22 cellular contexts compared by ENCODE assay signal in the genomic region with DNA sequence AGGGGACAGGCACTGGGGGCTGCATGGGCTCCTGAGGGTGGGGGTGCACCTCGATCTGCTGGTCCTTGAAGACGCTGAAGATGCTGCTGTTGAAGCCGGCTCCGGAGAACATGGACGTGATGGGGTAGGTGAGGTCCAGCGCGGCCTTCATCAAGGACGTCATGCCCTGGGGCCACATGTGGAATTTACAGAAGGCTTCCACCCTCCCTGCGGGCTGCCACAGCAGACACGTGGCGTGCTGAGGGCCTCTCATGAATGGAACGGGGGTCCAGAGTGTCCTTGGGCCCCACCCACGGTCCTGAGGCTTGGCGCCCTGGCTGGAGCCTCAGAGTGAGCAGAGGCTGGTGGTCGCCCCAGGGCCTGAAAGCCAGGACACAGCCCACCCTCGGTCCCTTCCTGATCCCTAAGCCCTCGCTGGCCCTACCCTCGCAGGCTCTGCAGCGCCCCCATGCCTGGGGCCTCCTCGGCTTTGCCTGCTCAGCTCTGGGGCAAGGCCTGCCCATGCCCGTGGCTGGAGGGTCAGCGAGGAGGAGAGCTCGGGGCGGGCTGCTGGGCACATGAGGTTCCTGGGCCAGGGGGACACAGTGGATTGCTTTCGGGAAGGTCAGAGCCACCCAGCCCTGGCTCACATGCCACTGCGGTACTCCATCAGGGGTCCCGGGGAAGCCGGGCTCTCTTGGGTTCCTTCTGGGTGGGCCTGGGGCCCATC. TPM values are rescaled to one million over a fixed set of nuclear protein-coding genes. Genes with fewer than 3 reads are reported as not detected.
DNase-seq lines count a peak whose midpoint lies in the region; ATAC-seq, FAIRE-seq and TF ChIP-seq lines count a peak whose summit lies in the region.
"Had no signal": no experiment of that assay in that cellular context is flagged by ENCODE, and none has a peak within 500 bp of the region (broad histone marks: within the 10 kb centered on the region; RNA-seq: fewer than 3 reads in every experiment).

No MANE protein-coding gene starts in this region.

- H4K20me1 ChIP-seq in PC-3 (ENCODE audit: low read length) (no peaks in the 10 kb centered on the region), GM23248 (ENCODE audit: insufficient read depth) (no peaks in the 10 kb centered on the region)

- H3K9me2 ChIP-seq in PC-3 (replicated peaks; ENCODE audit: low read length) (no peaks in the 10 kb centered on the region), GM23248 (ENCODE audit: insufficient read depth) (no peaks in the 10 kb centered on the region)

- WGBS in ovary, 3 donors: 90 to 91% (median 91%) methylated on average over 28 of the region's 28 CpGs
- 92 to 95% (median 94%) methylated on average over 26 to 28 of the region's 28 CpGs for WGBS in small intestine, 3 donors
- 87 to 88% methylated on average over 21 to 28 of the region's 28 CpGs for WGBS in GM23248 (ENCODE audit: low coverage in 1 of 2, low lambda C conversion rate in 2 of 2, missing lambda C conversion rate in 2 of 2), 2 experiments

- H3F3A ChIP-seq in PC-3 (ENCODE audit: low read length, unreplicated experiment): no peaks in the 10 kb centered on the region
- H3F3A ChIP-seq in GM23248 (ENCODE audit: insufficient read depth): peaks cover 6% of the 10 kb centered on the region; the same call in 1 of the 2 replicates

- CTCF ChIA-PET in PC-3 (lab: Charles Lee): no interaction called here

- H3K36me3 ChIP-seq in ovary (no peaks in the 10 kb centered on the region), small intestine (ENCODE audit: control insufficient read depth in 2 of 2, insufficient read depth in 2 of 2, low read length in 2 of 2) (no peaks in the 10 kb centered on the region), PC-3 (ENCODE audit: low read depth, low read length) (no peaks in the 10 kb centered on the region), GM23248 (ENCODE audit: low read depth) (no peaks in the 10 kb centered on the region)
- H3K36me3 ChIP-seq: BE2C, HAP-1 had no signal

- H3K4me1 ChIP-seq in ovary (ENCODE audit: insufficient read depth): peaks cover 2% of the 10 kb centered on the region
- H3K4me1 ChIP-seq in small intestine (ENCODE audit: control insufficient read depth in 2 of 2, insufficient read depth in 1 of 2, low read depth in 1 of 2, low read length in 1 of 2): peaks cover 2 to 3% of the 10 kb centered on the region in 2 donors
- H3K4me1 ChIP-seq in PC-3 (ENCODE audit: insufficient read depth, low read length): peaks cover 2% of the 10 kb centered on the region; the same call in 1 of the 2 replicates
- no peaks in the 10 kb centered on the region for H3K4me1 ChIP-seq in GM23248 (ENCODE audit: insufficient read depth)

- H3K79me2 ChIP-seq in PC-3 (ENCODE audit: low read length) (no peaks in the 10 kb centered on the region), GM23248 (ENCODE audit: insufficient read depth) (no peaks in the 10 kb centered on the region)

- in situ Hi-C loops in GM23248 (cut with MboI): no loop called here

- H3K9ac ChIP-seq in PC-3 (ENCODE audit: low read length): no peak overlapping the region
- H3K9ac ChIP-seq in GM23248: no peak overlapping the region

- no peak overlapping the region for H3K4me2 ChIP-seq in PC-3 (ENCODE audit: low read length)
- no peak overlapping the region for H3K4me2 ChIP-seq in GM23248 (ENCODE audit: unreplicated experiment)
- H3K4me2 ChIP-seq: PC-9 had no signal

- H3K27ac ChIP-seq in ovary: no peak overlapping the region
- H3K27ac ChIP-seq in small intestine (ENCODE audit: low read depth in 1 of 2, low read length in 1 of 2): no peak overlapping the region
- H3K27ac ChIP-seq in PC-3 (ENCODE audit: low read length): no peak overlapping the region
- no peak overlapping the region for H3K27ac ChIP-seq in GM23248
- H3K27ac ChIP-seq: 22Rv1, PC-9 had no signal

- no peak for ATAC-seq in PC-3

- peak; percentile 17 for DNase-seq in activated T-cell treated with anti-CD3 and anti-CD28 coated beads, Interleukin-2, amount 50 U/mL, for 1 hour
- DNase-seq in activated T-cell treated with anti-CD3 and anti-CD28 coated beads, Interleukin-2, amount 50 U/mL, for 48 hours: no peak
- DNase-seq in 8988T (peak; percentile 7), islet precursor cell (peak; percentile 48), ovary (peak in 3 of 5 donors; percentile 16 to 34 (median 24)), small intestine (no peak), PC-3 (no peak), GM23248 (no peak)
- DNase-seq: BE2C; Calu3; CD4-positive, alpha-beta memory T cell; DMS79; IMR-90; Kasumi-1; MM.1S; NCI-H1092 treated with DMSO at 0.1 percent for 48 hours; NCI-H2081 treated with DMSO at 0.1 percent for 48 hours; NCI-H510A; NCI-H774; PC-9 had no signal

- BruUV-seq in PC-3 (replicated peaks; lab: Mats Ljungman, UMichigan): no TSS peak

- no peak overlapping the region for H3K4me3 ChIP-seq in ovary
- no peak overlapping the region for H3K4me3 ChIP-seq in small intestine (ENCODE audit: low read depth in 1 of 2, low read length in 2 of 2)
- no peak overlapping the region for H3K4me3 ChIP-seq in PC-3 (ENCODE audit: low read length)
- no peak overlapping the region for H3K4me3 ChIP-seq in GM23248
- H3K4me3 ChIP-seq: HAP-1, PC-9 had no signal

- no peak for TF ChIP-seq POLR2A in ovary (IDR thresholded peaks at IDR 0.05)

- intact Hi-C loops in ovary (cut with DNase I) (no loop called here), PC-3 (cut with micrococcal nuclease) (no loop called here)

- H2AFZ ChIP-seq in PC-3 (ENCODE audit: low read length): no peak overlapping the region
- H2AFZ ChIP-seq in GM23248: no peak overlapping the region
- H2AFZ ChIP-seq: PC-9 had no signal

- POLR2A ChIA-PET in PC-3 (lab: Charles Lee; ENCODE audit: unreplicated experiment): no interaction called here

- FAIRE-seq in small intestine (lab: Jason Lieb, UNC): no peak

- TF ChIP-seq CTCF in ovary (IDR thresholded peaks at IDR 0.05): no peak
- no peak for TF ChIP-seq CTCF in PC-3 (conservative IDR thresholded peaks at IDR 0.05; ENCODE audit: low read depth, low read length)

- H3K27me3 ChIP-seq in ovary: no peaks in the 10 kb centered on the region
- no peaks in the 10 kb centered on the region for H3K27me3 ChIP-seq in small intestine (ENCODE audit: control insufficient read depth in 2 of 2, insufficient read depth in 2 of 2, low read length in 2 of 2)
- no peaks in the 10 kb centered on the region for H3K27me3 ChIP-seq in PC-3 (ENCODE audit: low read length)
- no peaks in the 10 kb centered on the region for H3K27me3 ChIP-seq in GM23248 (replicated peaks; ENCODE audit: insufficient read depth)
- H3K27me3 ChIP-seq: BE2C had no signal

- no peak for TF ChIP-seq EP300 in ovary (IDR thresholded peaks at IDR 0.05)

- no peaks in the 10 kb centered on the region for H3K9me3 ChIP-seq in ovary
- no peaks in the 10 kb centered on the region for H3K9me3 ChIP-seq in small intestine (ENCODE audit: control insufficient read depth, low read depth)
- no peaks in the 10 kb centered on the region for H3K9me3 ChIP-seq in PC-3 (ENCODE audit: low read length)
- no peaks in the 10 kb centered on the region for H3K9me3 ChIP-seq in GM23248 (ENCODE audit: low read depth)
- H3K9me3 ChIP-seq: BE2C had no signal

RNA-seq across cellular contexts. Expression of a gene that starts 5.3 kb away (rescaled TPM):
- 10 to 100 TPM; 22.9 to 50.3 (median 35.4) TPM for total RNA-seq in ovary
- 10 to 100 TPM; 24.0 to 29.5 TPM for polyA plus RNA-seq in ovary
- 10 to 100 TPM; 34.0 to 76.9 (median 57.3) TPM for polyA plus RNA-seq in small intestine
- total RNA-seq in PC-3 (2014; rRNA removed): 29.5 and 30.8 TPM in 2 replicates
- total RNA-seq in GM23248 (2014; rRNA removed; shearing (Covaris generic)): 28.8 and 29.1 TPM in 2 replicates
- polyA plus RNA-seq in GM23248 (2016; fragmentation: Nextera tagmentation; extraction: Ambion mirVana): 13.5 and 13.7 TPM in 2 replicates

RNA-seq across cellular contexts. Expression of a gene that starts 23.3 kb away (rescaled TPM):
- under 1 TPM in 5 of 7 donors, not detected in 2; 0.10 to 0.57 (median 0.24) TPM for total RNA-seq in ovary
- under 1 TPM in 1 of 2 donors, not detected in 1; 0.11 TPM for polyA plus RNA-seq in ovary
- 10 to 100 TPM; 15.9 to 85.4 (median 62.8) TPM for polyA plus RNA-seq in small intestine
- total RNA-seq in PC-3 (2014; rRNA removed): 0.17 TPM in 1 of 2 replicates, not detected in the other
- total RNA-seq in GM23248 (2014; rRNA removed; shearing (Covaris generic)): not detected in 2 replicates
- not detected in 2 replicates for polyA plus RNA-seq in GM23248 (2016; fragmentation: Nextera tagmentation; extraction: Ambion mirVana)
- total RNA-seq: CD4-positive, alpha-beta memory T cell; IMR-90 had no signal
- polyA plus RNA-seq: CD4-positive, alpha-beta memory T cell had no signal

RNA-seq across cellular contexts. Expression of a gene that starts 41.3 kb away (rescaled TPM):
- total RNA-seq in ovary: 10 to 100 TPM in 5 of 7 donors, 1 to 10 TPM in 2; 8.5 to 18.5 (median 13.8) TPM
- 1 to 10 TPM in 1 of 2 donors, not detected in 1; 7.1 TPM for polyA plus RNA-seq in ovary
- polyA plus RNA-seq in small intestine: 10 to 100 TPM in 2 of 3 donors, 1 to 10 TPM in 1; 8.0 to 38.0 (median 24.9) TPM
- 0.51 and 1.6 TPM in 2 replicates for total RNA-seq in PC-3 (2014; rRNA removed)
- 0.32 TPM in 1 of 2 replicates, not detected in the other for total RNA-seq in GM23248 (2014; rRNA removed; shearing (Covaris generic))
- polyA plus RNA-seq in GM23248 (2016; fragmentation: Nextera tagmentation; extraction: Ambion mirVana): 0.15 and 0.39 TPM in 2 replicates
- total RNA-seq: IMR-90 had no signal

RNA-seq across cellular contexts. Expression of a gene that starts 41.5 kb away (rescaled TPM):
- 10 to 100 TPM; 19.5 to 30.6 (median 26.2) TPM for total RNA-seq in ovary
- polyA plus RNA-seq in ovary: 10 to 100 TPM in 1 of 2 donors, 1 to 10 TPM in 1; 1.0 to 19.4 TPM
- polyA plus RNA-seq in small intestine: 10 to 100 TPM; 15.0 to 36.2 (median 28.6) TPM
- total RNA-seq in PC-3 (2014; rRNA removed): 1.9 and 3.1 TPM in 2 replicates
- 11.6 and 17.1 TPM in 2 replicates for total RNA-seq in GM23248 (2014; rRNA removed; shearing (Covaris generic))
- 8.7 and 10.1 TPM in 2 replicates for polyA plus RNA-seq in GM23248 (2016; fragmentation: Nextera tagmentation; extraction: Ambion mirVana)

Comparison
In these comparisons a context has a peak if more than half of its experiments do, and no peak if none do; other contexts are left out.
1. DNase-seq: peak in activated T-cell treated with anti-CD3 and anti-CD28 coated beads, Interleukin-2, amount 50 U/mL, for 1 hour (single experiment), 8988T (single experiment), islet precursor cell (single experiment) and ovary (3 of 5); none in activated T-cell treated with anti-CD3 and anti-CD28 coated beads, Interleukin-2, amount 50 U/mL, for 48 hours (0 of 2), small intestine (single experiment), PC-3 (single experiment) and GM23248 (single experiment).